ENCODE assay signal across 18 cellular contexts in genomic region chr18:58215005-58215404, GRCh38.
DNase-seq lines count a peak whose midpoint lies in the region; ATAC-seq, FAIRE-seq and TF ChIP-seq lines count a peak whose summit lies in the region.
"Had no signal": no experiment of that assay in that cellular context is flagged by ENCODE, and none has a peak within 500 bp of the region (broad histone marks: within the 10 kb centered on the region; RNA-seq: fewer than 3 reads in every experiment).

No MANE protein-coding gene starts in this region.

- no peak overlapping the region for H2BK12ac ChIP-seq in H9 (ENCODE audit: insufficient read length, low read depth, low read length)

- no peak overlapping the region for H3K18ac ChIP-seq in H9 (ENCODE audit: insufficient read length, low read depth, low read length)

- H3K79me2 ChIP-seq in H9 (ENCODE audit: insufficient read depth, low read length) (peaks cover 24% of the 10 kb centered on the region; the same call in 1 of the 2 replicates), astrocyte (ENCODE audit: insufficient read depth, low read length) (peaks cover 15% of the 10 kb centered on the region)

- WGBS in H9 (ENCODE audit: extremely low coverage, insufficient read length, low lambda C conversion rate): no CpG with 5 or more reads among the region's 6 CpGs
- WGBS in transverse colon (ENCODE audit: low coverage in 1 of 2), 2 donors: 40 to 54% methylated on average over 5 to 6 of the region's 6 CpGs

- no peaks in the 10 kb centered on the region for H3K79me1 ChIP-seq in H9 (ENCODE audit: insufficient read depth, low read depth, low read length, poor library complexity, severe bottlenecking)

- no peak overlapping the region for H2AFZ ChIP-seq in H9 (ENCODE audit: low read length)
- no peak overlapping the region for H2AFZ ChIP-seq in astrocyte (ENCODE audit: low read depth, low read length)

- no peak for TF ChIP-seq POLR2A in transverse colon (IDR thresholded peaks at IDR 0.05)

- H3K27me3 ChIP-seq in H9 (ENCODE audit: insufficient read depth, low read length) (no peaks in the 10 kb centered on the region), astrocyte (ENCODE audit: insufficient read depth, low read length) (no peaks in the 10 kb centered on the region), transverse colon (no peaks in the 10 kb centered on the region)
- no peaks in the 10 kb centered on the region for H3K27me3 ChIP-seq in CD8-positive, alpha-beta memory T cell (ENCODE audit: insufficient read depth, low read length, poor library complexity, severe bottlenecking)
- H3K27me3 ChIP-seq: BE2C had no signal

- no peak overlapping the region for H3K14ac ChIP-seq in H9 (ENCODE audit: insufficient read depth, low read length)

- no peak overlapping the region for H2BK20ac ChIP-seq in H9 (ENCODE audit: low read depth, low read length, poor library complexity, severe bottlenecking)

- H3K27ac Mint-ChIP-seq in H9 (peak overlapping the region in 2 of 3 experiments; percentile 12 to 52; a peak in 1 of 7 replicates), astrocyte (ENCODE audit: unreplicated experiment) (peak overlapping the region; percentile 98)
- no peak overlapping the region for H3K27ac Mint-ChIP-seq in CD8-positive, alpha-beta memory T cell

- no peak overlapping the region for H3K23ac ChIP-seq in H9 (ENCODE audit: insufficient read length, low read depth, low read length)

- H3K4me1 Mint-ChIP-seq in H9 (peaks cover 46% of the 10 kb centered on the region in 2 experiments), astrocyte (ENCODE audit: low read depth, unreplicated experiment) (peaks cover 67% of the 10 kb centered on the region)
- H3K4me1 Mint-ChIP-seq in CD8-positive, alpha-beta memory T cell: peaks cover 12 to 13% (median 13%) of the 10 kb centered on the region in 3 donors

- FAIRE-seq in astrocyte (lab: Jason Lieb, UNC): no peak
- FAIRE-seq: HTR-8/SVneo, K562 had no signal

- H3K4ac ChIP-seq in H9 (ENCODE audit: low read depth, low read length): no peak overlapping the region

- H4K20me1 ChIP-seq in H9 (ENCODE audit: control insufficient read depth, insufficient read depth, insufficient read length) (no peaks in the 10 kb centered on the region), astrocyte (ENCODE audit: insufficient read depth, low read length) (no peaks in the 10 kb centered on the region)

- H3K27ac ChIP-seq in H9 (ENCODE audit: insufficient read length, low read depth, low read length): no peak overlapping the region
- H3K27ac ChIP-seq in astrocyte (ENCODE audit: low read depth, low read length): no peak overlapping the region
- H3K27ac ChIP-seq in transverse colon: peak overlapping the region; percentile 29 to 68 (median 57)
- H3K27ac ChIP-seq in CD8-positive, alpha-beta memory T cell (ENCODE audit: low read depth, low read length): no peak overlapping the region

- H3K4me2 ChIP-seq in H9 (ENCODE audit: insufficient read depth, insufficient read length, low read length) (no peak overlapping the region), astrocyte (ENCODE audit: low read length) (no peak overlapping the region)

- DNase-seq in H9: no peak
- DNase-seq in astrocyte (ENCODE audit: low read depth): no peak
- no peak for DNase-seq in left lobe of liver (ENCODE audit: low spot score)
- no peak for DNase-seq in transverse colon
- DNase-seq in kidney tubule cell (ENCODE audit: low spot score): no peak
- DNase-seq in CD8-positive, alpha-beta memory T cell: no peak
- DNase-seq in stimulated activated naive CD4-positive, alpha-beta T cell (lab: John Stamatoyannopoulos, UW): no peak
- DNase-seq: BE2C, HCEC 1CT, NCI-H1092, NCI-H1694, NCI-H2107, NCI-H345, NCI-H69, PC-3 had no signal

- H3K9me3 Mint-ChIP-seq in H9 (no peaks in the 10 kb centered on the region), astrocyte (ENCODE audit: unreplicated experiment) (no peaks in the 10 kb centered on the region)
- no peaks in the 10 kb centered on the region for H3K9me3 Mint-ChIP-seq in CD8-positive, alpha-beta memory T cell

- CTCF ChIA-PET in CD8-positive, alpha-beta memory T cell (lab: Charles Lee): no interaction called here

- no peaks in the 10 kb centered on the region for H3K9me3 ChIP-seq in H9 (ENCODE audit: control insufficient read depth, low read depth, low read length)
- H3K9me3 ChIP-seq in astrocyte (ENCODE audit: insufficient read depth, low read depth, low read length): no peaks in the 10 kb centered on the region
- H3K9me3 ChIP-seq in transverse colon: no peaks in the 10 kb centered on the region
- no peaks in the 10 kb centered on the region for H3K9me3 ChIP-seq in CD8-positive, alpha-beta memory T cell (ENCODE audit: low read length)
- H3K9me3 ChIP-seq: BE2C had no signal

- no peak overlapping the region for H2BK15ac ChIP-seq in H9 (ENCODE audit: low read depth, low read length)

- H2BK120ac ChIP-seq in H9 (ENCODE audit: low read depth, low read length, poor library complexity, severe bottlenecking): no peak overlapping the region

- H4K8ac ChIP-seq in H9 (replicated peaks; ENCODE audit: insufficient read length, low read depth, low read length): no peak overlapping the region

- H3K36me3 Mint-ChIP-seq in H9 (ENCODE audit: insufficient read depth in 1 of 3, low read depth in 3 of 3) (no peaks in the 10 kb centered on the region), astrocyte (ENCODE audit: low read depth, unreplicated experiment) (no peaks in the 10 kb centered on the region)
- no peaks in the 10 kb centered on the region for H3K36me3 Mint-ChIP-seq in CD8-positive, alpha-beta memory T cell

- no peak overlapping the region for H2BK5ac ChIP-seq in H9 (ENCODE audit: insufficient read length, low read length)

- no peak overlapping the region for H4K91ac ChIP-seq in H9 (ENCODE audit: insufficient read length, low read depth, low read length)

- H3K4me1 ChIP-seq in H9 (ENCODE audit: insufficient read depth, low read length) (peaks cover 7% of the 10 kb centered on the region), astrocyte (ENCODE audit: insufficient read depth, low read length) (peaks cover 34% of the 10 kb centered on the region), transverse colon (peaks cover 4 to 62% (median 28%) of the 10 kb centered on the region in 4 donors)
- peaks cover 6% of the 10 kb centered on the region for H3K4me1 ChIP-seq in CD8-positive, alpha-beta memory T cell (ENCODE audit: insufficient read depth, low read length)
- H3K4me1 ChIP-seq: BE2C had no signal

- ATAC-seq in left lobe of liver: peak; percentile 53
- ATAC-seq: K562, PC-3, Right ventricle myocardium inferior had no signal

- H3K4me3 Mint-ChIP-seq in H9 (no peak overlapping the region), astrocyte (ENCODE audit: unreplicated experiment) (no peak overlapping the region)
- H3K4me3 Mint-ChIP-seq in CD8-positive, alpha-beta memory T cell: no peak overlapping the region

- no peaks in the 10 kb centered on the region for H3K23me2 ChIP-seq in H9 (ENCODE audit: insufficient read length, low read depth, low read length, poor library complexity, severe bottlenecking)

- intact Hi-C loops in transverse colon (cut with DNase I; ENCODE audit: low total_unique reads): no loop called here

- H3K4me3 ChIP-seq in astrocyte (ENCODE audit: insufficient read depth, low read depth, low read length) (no peak overlapping the region), transverse colon (no peak overlapping the region)
- H3K4me3 ChIP-seq in CD8-positive, alpha-beta memory T cell (ENCODE audit: low read length): no peak overlapping the region
- H3K4me3 ChIP-seq: K562 had no signal

- no peak overlapping the region for H2AK5ac ChIP-seq in H9 (ENCODE audit: insufficient read length, low read length)

- in situ Hi-C loops in transverse colon (cut with MboI; ENCODE audit: low pct_ligation_motif_present in 1 of 4, low pct_unique_long_range_greater_than_20kb in 1 of 4, low sequenced_read_pairs in 3 of 4): no loop called here

- H3K9ac ChIP-seq in H9 (ENCODE audit: extremely low read depth, insufficient read length, low read length) (no peak overlapping the region), astrocyte (ENCODE audit: low read length) (no peak overlapping the region)

- H3K36me3 ChIP-seq in astrocyte (ENCODE audit: insufficient read depth, low read length): no peaks in the 10 kb centered on the region
- H3K36me3 ChIP-seq in transverse colon: no peaks in the 10 kb centered on the region
- H3K36me3 ChIP-seq in CD8-positive, alpha-beta memory T cell (ENCODE audit: insufficient read depth, low read length): no peaks in the 10 kb centered on the region
- H3K36me3 ChIP-seq: BE2C had no signal

- no peak for TF ChIP-seq CTCF in H9 (conservative IDR thresholded peaks at IDR 0.05)
- TF ChIP-seq CTCF in astrocyte (IDR thresholded peaks at IDR 0.05; ENCODE audit: insufficient read depth, low read depth, low read length): no peak
- no peak for TF ChIP-seq CTCF in transverse colon (IDR thresholded peaks at IDR 0.05)

- POLR2A ChIA-PET in CD8-positive, alpha-beta memory T cell (lab: Charles Lee): no interaction called here

- no peak overlapping the region for H4K5ac ChIP-seq in H9 (ENCODE audit: insufficient read length, low read depth, low read length)

- TF ChIP-seq EP300 in transverse colon (IDR thresholded peaks at IDR 0.05; ENCODE audit: low read depth): no peak

- H3K27me3 Mint-ChIP-seq in H9 (ENCODE audit: low read depth) (no peaks in the 10 kb centered on the region), astrocyte (ENCODE audit: low read depth, unreplicated experiment) (no peaks in the 10 kb centered on the region)
- peaks cover 7 to 29% of the 10 kb centered on the region in 2 donors for H3K27me3 Mint-ChIP-seq in CD8-positive, alpha-beta memory T cell

- no peak overlapping the region for H3T11ph ChIP-seq in H9 (ENCODE audit: low read length)

- no peak overlapping the region for H3K56ac ChIP-seq in H9 (ENCODE audit: insufficient read length, low read depth, low read length)

Comparison
In these comparisons a context has a peak if more than half of its experiments do, and no peak if none do; other contexts are left out.
1. H3K27ac ChIP-seq: peak in transverse colon (4 of 4); none in H9 (single experiment), astrocyte (single experiment) and CD8-positive, alpha-beta memory T cell (single experiment).
2. H3K27ac Mint-ChIP-seq: peak in H9 (2 of 3) and astrocyte (single experiment); none in CD8-positive, alpha-beta memory T cell (0 of 8).